In genomic region chr10:29736325-29737208, GRCh38 we compare ENCODE assay signal across 8 cellular contexts.
A peak's percentile ranks its signal among the peaks of the same experiment; 100 is the strongest.
DNase-seq lines count a peak whose midpoint lies in the region; ATAC-seq and TF ChIP-seq lines count a peak whose summit lies in the region.

No MANE protein-coding gene starts in this region.

- no peaks in the 10 kb centered on the region for H3K36me3 ChIP-seq in vagina

- ATAC-seq in activated T-helper 17 cell treated with anti-CD3 and anti-CD28 coated beads, Interleukin-2, amount 50 U/mL, for 72 hours (replicated peaks): peak; percentile 18
- peak; percentile 44 to 70 for ATAC-seq in natural killer cell treated with Interleukin-12 subunit alpha and Interleukin-12 subunit beta and Interleukin-15 and Interleukin-18, amount 100 ng/mL, for 72 hours

- DNase-seq in GM03348 (ENCODE audit: low spot score): peak; percentile 86
- peak; percentile 7 for DNase-seq in NCI-H226
- peak; percentile 37 for DNase-seq in fibroblast of villous mesenchyme (ENCODE audit: low read depth)
- DNase-seq in natural killer cell treated with Interleukin-12 subunit alpha and Interleukin-12 subunit beta and Interleukin-15 and Interleukin-18, amount 100 ng/mL, for 72 hours (ENCODE audit: low spot score): peak; percentile 68
- no peak for DNase-seq in vagina (ENCODE audit: extremely low spot score in 2 of 2)
- DNase-seq in NOMO-1 treated with dmso at 0.1 percent for 144 hours (lab: John Stamatoyannopoulos, UW; ENCODE audit: unreplicated experiment): no peak
- no peak for DNase-seq in NCI-H2029 (lab: John Stamatoyannopoulos, UW)

- TF ChIP-seq CTCF in fibroblast of villous mesenchyme (IDR thresholded peaks at IDR 0.05; ENCODE audit: insufficient read depth, low read depth, low read length) (no peak), vagina (IDR thresholded peaks at IDR 0.05) (no peak)

- no peaks in the 10 kb centered on the region for H3K27me3 ChIP-seq in vagina

- H3K4me3 Mint-ChIP-seq in activated T-helper 17 cell treated with anti-CD3 and anti-CD28 coated beads, Interleukin-2, amount 50 U/mL, for 72 hours: peak overlapping the region; percentile 72
- peak overlapping the region; percentile 66 for H3K4me3 Mint-ChIP-seq in natural killer cell treated with Interleukin-12 subunit alpha and Interleukin-12 subunit beta and Interleukin-15 and Interleukin-18, amount 100 ng/mL, for 72 hours

- no peaks in the 10 kb centered on the region for H3K36me3 Mint-ChIP-seq in activated T-helper 17 cell treated with anti-CD3 and anti-CD28 coated beads, Interleukin-2, amount 50 U/mL, for 72 hours (ENCODE audit: low read depth)
- H3K36me3 Mint-ChIP-seq in natural killer cell treated with Interleukin-12 subunit alpha and Interleukin-12 subunit beta and Interleukin-15 and Interleukin-18, amount 100 ng/mL, for 72 hours: no peaks in the 10 kb centered on the region

- H3K4me1 Mint-ChIP-seq in activated T-helper 17 cell treated with anti-CD3 and anti-CD28 coated beads, Interleukin-2, amount 50 U/mL, for 72 hours: peaks cover 13% of the 10 kb centered on the region
- peaks cover 0 to 12% of the 10 kb centered on the region in 2 donors for H3K4me1 Mint-ChIP-seq in natural killer cell treated with Interleukin-12 subunit alpha and Interleukin-12 subunit beta and Interleukin-15 and Interleukin-18, amount 100 ng/mL, for 72 hours (ENCODE audit: low read depth in 2 of 2)

- H3K27ac Mint-ChIP-seq in activated T-helper 17 cell treated with anti-CD3 and anti-CD28 coated beads, Interleukin-2, amount 50 U/mL, for 72 hours: no peak overlapping the region
- no peak overlapping the region for H3K27ac Mint-ChIP-seq in natural killer cell treated with Interleukin-12 subunit alpha and Interleukin-12 subunit beta and Interleukin-15 and Interleukin-18, amount 100 ng/mL, for 72 hours

- H3K9me3 Mint-ChIP-seq in activated T-helper 17 cell treated with anti-CD3 and anti-CD28 coated beads, Interleukin-2, amount 50 U/mL, for 72 hours: no peaks in the 10 kb centered on the region
- H3K9me3 Mint-ChIP-seq in natural killer cell treated with Interleukin-12 subunit alpha and Interleukin-12 subunit beta and Interleukin-15 and Interleukin-18, amount 100 ng/mL, for 72 hours: no peaks in the 10 kb centered on the region

- peak overlapping the region; percentile 99 for H3K27ac ChIP-seq in vagina

- peaks cover 36% of the 10 kb centered on the region for H3K4me1 ChIP-seq in vagina

- H3K27me3 Mint-ChIP-seq in activated T-helper 17 cell treated with anti-CD3 and anti-CD28 coated beads, Interleukin-2, amount 50 U/mL, for 72 hours: no peaks in the 10 kb centered on the region
- peaks cover 13% of the 10 kb centered on the region in 2 donors for H3K27me3 Mint-ChIP-seq in natural killer cell treated with Interleukin-12 subunit alpha and Interleukin-12 subunit beta and Interleukin-15 and Interleukin-18, amount 100 ng/mL, for 72 hours

- H3K9me3 ChIP-seq in vagina: no peaks in the 10 kb centered on the region

- H3K4me3 ChIP-seq in fibroblast of villous mesenchyme (ENCODE audit: low read depth, low read length): peak overlapping the region; percentile 73
- peak overlapping the region; percentile 77 to 80 for H3K4me3 ChIP-seq in vagina

- intact Hi-C loops in vagina (cut with DNase I): loop anchor here (5.0 to 10.0 kb wide), 2 partner anchors 78 to 321 kb away; partner anchors contain the start of gene JCAD

- peak in 1 of 2 donors; percentile 62 for TF ChIP-seq POLR2A in vagina (IDR thresholded peaks at IDR 0.05)

Comparison
In these comparisons a context has a peak if more than half of its experiments do, and no peak if none do; other contexts are left out.
1. DNase-seq: peak in GM03348 (single experiment), NCI-H226 (single experiment), fibroblast of villous mesenchyme (single experiment) and natural killer cell treated with Interleukin-12 subunit alpha and Interleukin-12 subunit beta and Interleukin-15 and Interleukin-18, amount 100 ng/mL, for 72 hours (single experiment); none in vagina (0 of 2), NOMO-1 treated with dmso at 0.1 percent for 144 hours (single experiment) and NCI-H2029 (single experiment).